In genomic region chr9:4366649-4367330, GRCh38 we compare ENCODE assay signal across 9 cellular contexts.
A peak's percentile ranks its signal among the peaks of the same experiment; 100 is the strongest.
DNase-seq lines count a peak whose midpoint lies in the region; ATAC-seq and FAIRE-seq lines count a peak whose summit lies in the region.
"Had no signal": no experiment of that assay in that cellular context is flagged by ENCODE, and none has a peak within 500 bp of the region (broad histone marks: within the 10 kb centered on the region; RNA-seq: fewer than 3 reads in every experiment).

No MANE protein-coding gene starts in this region.

- peaks cover 7% of the 10 kb centered on the region for H3K4me1 Mint-ChIP-seq in activated T-cell treated with anti-CD3 and anti-CD28 coated beads, Interleukin-2, amount 50 U/mL, for 72 hours (ENCODE audit: low read depth)

- no peak for ATAC-seq in activated T-cell treated with anti-CD3 and anti-CD28 coated beads, Interleukin-2, amount 50 U/mL, for 72 hours (replicated peaks in 1 of 2)
- no peak for ATAC-seq in HG03378 (IDR thresholded peaks at IDR 0.05; ENCODE audit: unreplicated experiment)

- no peak overlapping the region for H3K4me3 Mint-ChIP-seq in activated T-cell treated with anti-CD3 and anti-CD28 coated beads, Interleukin-2, amount 50 U/mL, for 72 hours
- H3K4me3 Mint-ChIP-seq: memory B cell had no signal

- H3K9me3 Mint-ChIP-seq in activated T-cell treated with anti-CD3 and anti-CD28 coated beads, Interleukin-2, amount 50 U/mL, for 72 hours: no peaks in the 10 kb centered on the region
- H3K9me3 Mint-ChIP-seq: memory B cell had no signal

- no peaks in the 10 kb centered on the region for H3K36me3 Mint-ChIP-seq in activated T-cell treated with anti-CD3 and anti-CD28 coated beads, Interleukin-2, amount 50 U/mL, for 72 hours (ENCODE audit: insufficient read depth in 2 of 2)
- H3K36me3 Mint-ChIP-seq: memory B cell had no signal

- peak; percentile 77 for FAIRE-seq in GM18507 (lab: Jason Lieb, UNC)

- DNase-seq in Ammon's horn (ENCODE audit: low spot score) (peak; percentile 90), GM18507 (ENCODE audit: extremely low spot score, insufficient read length, low read depth) (no peak), NCI-H510A (lab: John Stamatoyannopoulos, UW) (peak; percentile 1), glomerular visceral epithelial cell (ENCODE audit: extremely low spot score) (peak; percentile 71), putamen (ENCODE audit: low spot score) (peak; percentile 75), GOT3 (lab: John Stamatoyannopoulos, UW) (no peak)
- DNase-seq in activated T-cell treated with anti-CD3 and anti-CD28 coated beads, Interleukin-2, amount 50 U/mL, for 72 hours: peak; percentile 10 to 49

- H3K27me3 Mint-ChIP-seq in activated T-cell treated with anti-CD3 and anti-CD28 coated beads, Interleukin-2, amount 50 U/mL, for 72 hours (ENCODE audit: low read depth): peaks cover 6% of the 10 kb centered on the region

- no peak overlapping the region for H3K27ac Mint-ChIP-seq in activated T-cell treated with anti-CD3 and anti-CD28 coated beads, Interleukin-2, amount 50 U/mL, for 72 hours
- H3K27ac Mint-ChIP-seq: memory B cell had no signal

Comparison
In these comparisons a context has a peak if more than half of its experiments do, and no peak if none do; other contexts are left out.
1. DNase-seq: peak in Ammon's horn (single experiment), NCI-H510A (single experiment), activated T-cell treated with anti-CD3 and anti-CD28 coated beads, Interleukin-2, amount 50 U/mL, for 72 hours (2 of 2), glomerular visceral epithelial cell (single experiment) and putamen (single experiment); none in GM18507 (single experiment) and GOT3 (single experiment).